In genomic region chr2:101428413-101429176, GRCh38 we compare ENCODE assay signal across 20 cellular contexts. TPM values are rescaled to one million over a fixed set of nuclear protein-coding genes. Genes with fewer than 3 reads are reported as not detected.
"Had no signal": no experiment of that assay in that cellular context is flagged by ENCODE, and none has a peak within 500 bp of the region (broad histone marks: within the 10 kb centered on the region; RNA-seq: fewer than 3 reads in every experiment).

No MANE protein-coding gene starts in this region.

- H3K4me3 ChIP-seq: colonic mucosa, left lung, lung, spleen, testis, tibial nerve, upper lobe of right lung, vagina had no signal

- H3K27ac ChIP-seq: colonic mucosa, left lung, neutrophil, spleen, testis, tibial nerve, upper lobe of right lung, vagina had no signal

- H3K36me3 ChIP-seq: colonic mucosa, left lung, neutrophil, spleen, tibial nerve, upper lobe of right lung, vagina had no signal

- H3K4me1 ChIP-seq: colonic mucosa, left lung, spleen, testis, tibial nerve, upper lobe of right lung, vagina had no signal

- H3K27me3 ChIP-seq: colonic mucosa, left lung, neutrophil, spleen, testis, tibial nerve, upper lobe of right lung, vagina had no signal

- ATAC-seq: left lung; naive thymus-derived CD8-positive, alpha-beta T cell; stimulated activated memory B cell treated with anti-CD40 and anti-IgM and Interleukin-4, amounts not matched to agents 10 μg/mL and 1 μg/mL and 100 μg/mL, for 72 hours; upper lobe of right lung had no signal

- H3K9me3 ChIP-seq: colonic mucosa, left lung, neutrophil, spleen, testis, tibial nerve, upper lobe of right lung, vagina had no signal

- DNase-seq: colonic mucosa; effector CD4-positive, alpha-beta T cell; endodermal cell; foreskin melanocyte; left lung; naive thymus-derived CD8-positive, alpha-beta T cell; spleen; stimulated activated CD4-positive, alpha-beta T cell treated with anti-CD3 and anti-CD28 coated beads, Interleukin-15, amount 100 ng/mL, for 24 hours; stimulated activated CD4-positive, alpha-beta T cell treated with anti-CD3 and anti-CD28 coated beads, Interleukin-1b, Interleukin-23, amount 100 ng/mL, for 48 hours; stimulated activated CD4-positive, alpha-beta T cell treated with anti-CD3 and anti-CD28 coated beads, Interleukin-4, amount 100 ng/mL, for 24 hours; testis; upper lobe of right lung had no signal

RNA-seq across cellular contexts. Expression of gene CREG2, which starts 41.3 kb away (rescaled TPM):
- total RNA-seq: left lung; mesenteric fat pad; mononuclear cell; naive thymus-derived CD8-positive, alpha-beta T cell; tibial nerve; upper lobe of right lung had no signal
- polyA plus RNA-seq: naive thymus-derived CD8-positive, alpha-beta T cell; spleen had no signal

RNA-seq across cellular contexts. Expression of gene RFX8, which starts 46.3 kb away (rescaled TPM):
- total RNA-seq: colonic mucosa; endodermal cell; naive thymus-derived CD8-positive, alpha-beta T cell; upper lobe of right lung had no signal
- polyA plus RNA-seq: naive thymus-derived CD8-positive, alpha-beta T cell; neural cell had no signal
